In the genomic region with DNA sequence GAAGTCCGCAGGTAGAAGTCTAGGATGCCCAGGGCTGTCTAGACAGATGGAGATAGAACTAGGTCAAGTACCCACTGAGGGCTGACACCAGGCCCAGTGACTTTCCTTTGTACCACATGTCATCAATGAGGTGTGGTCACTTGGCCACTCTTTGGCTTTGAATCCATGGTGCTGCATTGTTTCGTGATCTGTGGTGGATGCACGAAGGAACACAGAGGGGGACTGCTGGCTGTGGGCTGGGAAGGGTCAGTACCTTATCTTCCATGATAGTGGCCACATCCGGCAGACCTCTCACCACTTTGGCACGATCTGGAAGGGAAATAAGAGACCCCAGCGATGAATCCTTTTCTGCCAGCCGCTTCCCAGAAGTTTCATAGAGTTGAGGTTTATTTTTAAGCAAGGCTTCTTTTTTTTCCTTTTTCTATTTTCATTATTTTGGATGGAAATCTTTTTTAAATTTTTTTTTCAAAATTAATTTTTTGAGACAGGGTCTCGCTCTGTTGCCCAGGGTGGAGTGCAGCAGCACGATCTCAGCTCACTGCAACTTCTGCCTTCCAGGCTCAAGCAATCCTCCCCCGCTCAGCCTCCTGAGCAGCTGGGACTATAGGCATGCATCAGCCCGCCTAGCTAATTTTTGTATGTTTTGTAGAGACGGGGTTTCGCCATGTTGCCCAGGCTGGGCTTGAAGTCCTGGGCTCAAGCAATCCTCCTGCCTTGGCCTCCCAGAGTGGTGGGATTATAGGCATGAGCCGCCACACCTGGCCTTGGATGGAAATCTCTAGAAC, we compare ENCODE assay signal across 1 cellular context.
TF ChIP-seq lines count a peak whose summit lies in the region.

No MANE protein-coding gene starts in this region.

TF ChIP-seq in H1, 55 proteins besides CTCF, POLR2A, EP300 and RAD21 (continued from another document):
- TF ChIP-seq RFX5 (IDR thresholded peaks at IDR 0.05; ENCODE audit: borderline replicate concordance, low read depth, low read length): no peak
- TF ChIP-seq FOSL1 (IDR thresholded peaks at IDR 0.05; ENCODE audit: insufficient read depth, low read depth, low read length): no peak
